In the genomic region with DNA sequence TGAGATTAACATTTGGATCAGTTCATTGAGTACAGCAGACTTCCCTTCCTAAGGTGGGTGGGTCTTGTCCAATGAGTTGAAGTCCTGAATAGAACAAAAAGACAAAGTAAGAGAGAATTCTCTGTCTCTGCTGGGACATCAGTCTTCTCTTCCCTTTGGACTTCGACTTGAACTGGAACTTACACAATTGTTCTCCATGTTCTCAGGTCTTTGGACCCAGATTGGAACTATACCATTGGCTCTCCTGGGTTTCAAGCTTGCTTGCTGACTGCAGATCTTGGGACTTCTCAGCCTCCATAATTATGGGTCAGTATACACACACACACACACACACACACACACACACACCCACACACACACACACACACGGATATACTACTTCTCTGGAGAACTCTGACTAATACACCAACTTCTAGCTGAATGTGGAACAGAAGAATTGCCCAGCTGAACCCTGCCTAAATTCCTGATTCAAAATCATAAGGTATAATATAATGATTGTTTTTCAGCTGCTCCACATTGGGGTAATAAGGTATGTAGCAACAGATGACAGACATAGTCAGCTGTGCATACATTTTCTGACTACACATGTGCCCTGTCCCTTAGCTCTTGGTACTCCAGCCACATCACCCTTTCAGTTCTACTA, we compare ENCODE assay signal across 19 cellular contexts.
DNase-seq lines count a peak whose midpoint lies in the region; ATAC-seq and TF ChIP-seq lines count a peak whose summit lies in the region.
"Had no signal": no experiment of that assay in that cellular context is flagged by ENCODE, and none has a peak within 500 bp of the region (broad histone marks: within the 10 kb centered on the region; RNA-seq: fewer than 3 reads in every experiment).

No MANE protein-coding gene starts in this region.

- no peak for TF ChIP-seq CTCF in CD14-positive monocyte (IDR thresholded peaks at IDR 0.05)
- no peak for TF ChIP-seq CTCF in IMR-90 (conservative IDR thresholded peaks at IDR 0.05; ENCODE audit: low read depth, low read length)
- no peak for TF ChIP-seq CTCF in mammary epithelial cell (conservative IDR thresholded peaks at IDR 0.05 in 1 of 2, IDR thresholded peaks at IDR 0.05 in 1 of 2; ENCODE audit: extremely low read depth in 1 of 2, insufficient read depth in 1 of 2, low read depth in 1 of 2, low read length in 2 of 2)
- TF ChIP-seq CTCF in nephron (IDR thresholded peaks at IDR 0.05; ENCODE audit: unreplicated experiment in 3 of 3), result no peak
- TF ChIP-seq CTCF in tibial artery (IDR thresholded peaks at IDR 0.05), result no peak

- H3K27me3 Mint-ChIP-seq in CD14-positive monocyte (ENCODE audit: low read depth in 3 of 3) (peaks cover 0 to 3% (median 0%) of the 10 kb centered on the region in 3 donors), nephron (ENCODE audit: low read depth) (no peaks in the 10 kb centered on the region)
- H3K27me3 Mint-ChIP-seq: stimulated activated naive CD8-positive, alpha-beta T cell treated with anti-CD3 and anti-CD28 coated beads, Interleukin-15, amount 100 ng/mL, for 72 hours had no signal

- H3K23ac ChIP-seq in IMR-90 (ENCODE audit: low read depth, low read length), result no peak overlapping the region; the same call in 1 of the 2 replicates

- peak overlapping the region; percentile 3; the same call in 1 of the 3 replicates for H2BK15ac ChIP-seq in IMR-90 (ENCODE audit: low read depth, low read length)

- no peaks in the 10 kb centered on the region for H3K9me1 ChIP-seq in IMR-90 (ENCODE audit: insufficient read depth, low read length)

- WGBS in IMR-90 (ENCODE audit: extremely low coverage in 2 of 2, insufficient read length in 1 of 2), 2 experiments, result 100% methylated on average over 1 of the region's 2 CpGs; no CpG with 5 or more reads in 1 of the 2 experiments
- 67% methylated on average over 2 of the region's 2 CpGs for WGBS in mammary epithelial cell (ENCODE audit: low coverage, missing lambda C conversion rate)

- intact Hi-C loops in CD14-positive monocyte (cut with micrococcal nuclease), result loop anchor here (5.0 kb wide), 3 partner anchors 62 to 212 kb away; partner anchors contain the start of gene TGIF1 (in 1 of the 2)
- intact Hi-C loops in IMR-90 (cut with micrococcal nuclease), result no loop called here
- intact Hi-C loops in mammary epithelial cell (cut with micrococcal nuclease), result no loop called here
- intact Hi-C loops in tibial artery (cut with DNase I; ENCODE audit: low total_unique reads), result loop anchor here (10.0 kb wide), 2 partner anchors 69 to 209 kb away; partner anchors contain the start of gene TGIF1

- H3K4me1 Mint-ChIP-seq in CD14-positive monocyte, result peaks cover 51% of the 10 kb centered on the region
- peaks cover 24% of the 10 kb centered on the region for H3K4me1 Mint-ChIP-seq in nephron

- peak overlapping the region in 1 of 2 experiments; percentile 30; a peak in 1 of 4 replicates for H4K8ac ChIP-seq in IMR-90 (ENCODE audit: low read depth in 2 of 2, low read length in 2 of 2)

- peak overlapping the region; percentile 55; the same call in 1 of the 2 replicates for H3K18ac ChIP-seq in IMR-90 (ENCODE audit: low read depth, low read length)

- H4K5ac ChIP-seq in IMR-90 (ENCODE audit: low read depth, low read length), result peak overlapping the region; percentile 65; the same call in 1 of the 2 replicates

- H3K9me3 ChIP-seq in IMR-90 (ENCODE audit: control insufficient read depth, insufficient read depth, low read length), result peaks cover 3% of the 10 kb centered on the region
- no peaks in the 10 kb centered on the region for H3K9me3 ChIP-seq in mammary epithelial cell (replicated peaks; ENCODE audit: insufficient read depth, low read length)
- H3K9me3 ChIP-seq in tibial artery, result no peaks in the 10 kb centered on the region
- H3K9me3 ChIP-seq: adrenal gland, Peyer's patch, right atrium auricular region had no signal

- H3K56ac ChIP-seq in IMR-90 (ENCODE audit: extremely low read depth, insufficient read depth, low read length), result no peak overlapping the region

- no peak overlapping the region for H2BK5ac ChIP-seq in IMR-90 (ENCODE audit: low read depth, low read length, poor library complexity, severe bottlenecking)

- ATAC-seq in IMR-90 (ENCODE audit: low read depth) (no peak), HG03097 (IDR thresholded peaks at IDR 0.05; ENCODE audit: low FRiP score, unreplicated experiment) (no peak), HG02973 (IDR thresholded peaks at IDR 0.05; ENCODE audit: unreplicated experiment) (no peak)
- ATAC-seq: SK-N-SH treated with all-trans-retinoic acid at 6 μM for 48 hours; stimulated activated naive CD8-positive, alpha-beta T cell treated with anti-CD3 and anti-CD28 coated beads, Interleukin-15, amount 100 ng/mL, for 72 hours had no signal

- H3K27ac ChIP-seq in IMR-90 (ENCODE audit: insufficient read depth, low read length), result no peak overlapping the region
- H3K27ac ChIP-seq in mammary epithelial cell (ENCODE audit: insufficient read depth, low read depth, low read length), result no peak overlapping the region
- no peak overlapping the region for H3K27ac ChIP-seq in tibial artery
- H3K27ac ChIP-seq: right atrium auricular region had no signal

- 0 out of 2 replicates have a peak overlapping the region, but pooled peaks have one; percentile 47 for H2BK20ac ChIP-seq in IMR-90 (ENCODE audit: low read depth, low read length)

- H2AFZ ChIP-seq in IMR-90 (replicated peaks; ENCODE audit: low read length, poor library complexity), result no peak overlapping the region
- no peak overlapping the region for H2AFZ ChIP-seq in mammary epithelial cell (ENCODE audit: low read depth, low read length)

- H3K9me3 Mint-ChIP-seq in CD14-positive monocyte (peaks cover 0 to 2% (median 0%) of the 10 kb centered on the region in 7 donors), nephron (peaks cover 7% of the 10 kb centered on the region)
- H3K9me3 Mint-ChIP-seq: stimulated activated naive CD8-positive, alpha-beta T cell treated with anti-CD3 and anti-CD28 coated beads, Interleukin-15, amount 100 ng/mL, for 72 hours had no signal

- BruUV-seq in IMR-90 (replicated peaks; lab: Mats Ljungman, UMichigan) (no TSS peak), mammary epithelial cell (replicated peaks; lab: Mats Ljungman, UMichigan) (no TSS peak)

- no peak for DNase-seq in CD14-positive monocyte (ENCODE audit: low spot score)
- DNase-seq in IMR-90, result no peak
- DNase-seq in mammary epithelial cell, result peak; percentile 36
- DNase-seq in NCI-H2227 (lab: John Stamatoyannopoulos, UW; ENCODE audit: unreplicated experiment), result no peak
- no peak for DNase-seq in tibial artery
- DNase-seq: activated gamma-delta T cell; adrenal gland; central memory CD4-positive, alpha-beta T cell; COR-L47; effector memory CD4-positive, alpha-beta T cell; heart left ventricle; kidney; Peyer's patch; stimulated activated naive CD8-positive, alpha-beta T cell treated with anti-CD3 and anti-CD28 coated beads, Interleukin-15, amount 100 ng/mL, for 72 hours had no signal

- peak overlapping the region; percentile 30; the same call in 1 of the 2 replicates for H2AK5ac ChIP-seq in IMR-90 (ENCODE audit: low read depth, low read length)

- CTCF ChIA-PET in IMR-90 (lab: Yijun Ruan, JAX), result interaction anchor here (0.9 to 3.4 kb wide), 5 partner anchors 11 to 212 kb away, joined by 3 to 28 read pairs (median 5); no protein-coding TSS in a partner anchor
- CTCF ChIA-PET in mammary epithelial cell (lab: Charles Lee; ENCODE audit: low non-redundant PET), result interaction anchor here (0.6 to 0.8 kb wide), 3 partner anchors 22 to 400 kb away, joined by 4 to 11 read pairs (median 4); no protein-coding TSS in a partner anchor

- H2BK120ac ChIP-seq in IMR-90 (ENCODE audit: low read depth, low read length), result peak overlapping the region; percentile 50; the same call in 1 of the 2 replicates

- no peak overlapping the region for H3K9ac ChIP-seq in IMR-90 (ENCODE audit: low read depth, low read length)
- H3K9ac ChIP-seq in mammary epithelial cell (ENCODE audit: insufficient read depth, low read length), result no peak overlapping the region

- H3K27ac Mint-ChIP-seq in CD14-positive monocyte (peak overlapping the region in 6 of 7 donors; percentile 63 to 87 (median 78)), nephron (peak overlapping the region; percentile 86 to 98 (median 94))
- H3K27ac Mint-ChIP-seq: stimulated activated naive CD8-positive, alpha-beta T cell treated with anti-CD3 and anti-CD28 coated beads, Interleukin-15, amount 100 ng/mL, for 72 hours had no signal

- in situ Hi-C loops in IMR-90 (cut with MboI; ENCODE audit: low sequenced_read_pairs), result loop anchor here (10.0 kb wide), 1 partner anchor 69 kb away; no protein-coding TSS in a partner anchor
- in situ Hi-C loops in mammary epithelial cell (cut with MboI; ENCODE audit: low sequenced_read_pairs in 2 of 2), result no loop called here

- H3K27me3 ChIP-seq in IMR-90 (ENCODE audit: control insufficient read depth, insufficient read depth, low read length) (no peaks in the 10 kb centered on the region), mammary epithelial cell (ENCODE audit: insufficient read depth, low read length) (no peaks in the 10 kb centered on the region), tibial artery (no peaks in the 10 kb centered on the region)
- H3K27me3 ChIP-seq: adrenal gland, heart left ventricle, Peyer's patch, right atrium auricular region had no signal

- H4K91ac ChIP-seq in IMR-90 (ENCODE audit: insufficient read depth, low read depth, low read length), result no peak overlapping the region

- dilution Hi-C loops in IMR-90 (cut with HindIII; ENCODE audit: low sequenced_read_pairs, unreplicated experiment) (no loop called here), mammary epithelial cell (cut with HindIII; ENCODE audit: low sequenced_read_pairs) (loop anchor here (5.0 kb wide), 1 partner anchor 37 kb away; no protein-coding TSS in a partner anchor)

- H3K4me2 ChIP-seq in IMR-90 (ENCODE audit: low read depth, low read length) (no peak overlapping the region), mammary epithelial cell (ENCODE audit: insufficient read depth, low read depth, low read length) (no peak overlapping the region)

- no peaks in the 10 kb centered on the region for H3K36me3 Mint-ChIP-seq in CD14-positive monocyte
- peaks cover 6% of the 10 kb centered on the region for H3K36me3 Mint-ChIP-seq in nephron (ENCODE audit: low read depth)

- H4K20me1 ChIP-seq in IMR-90 (ENCODE audit: insufficient read depth, low read length) (no peaks in the 10 kb centered on the region), mammary epithelial cell (ENCODE audit: insufficient read depth, low read length) (no peaks in the 10 kb centered on the region)

- no peak overlapping the region for H2AK9ac ChIP-seq in IMR-90 (replicated peaks; ENCODE audit: low read depth, low read length, poor library complexity)

- TF ChIP-seq RAD21 in IMR-90 (IDR thresholded peaks at IDR 0.05; ENCODE audit: low read length), result no peak

- H3K4me3 Mint-ChIP-seq in CD14-positive monocyte, result no peak overlapping the region
- H3K4me3 Mint-ChIP-seq in nephron, result no peak overlapping the region
- H3K4me3 Mint-ChIP-seq: stimulated activated naive CD8-positive, alpha-beta T cell treated with anti-CD3 and anti-CD28 coated beads, Interleukin-15, amount 100 ng/mL, for 72 hours had no signal

- POLR2A ChIA-PET in IMR-90 (lab: Charles Lee; ENCODE audit: unreplicated experiment), result interaction anchor here (0.5 to 1.1 kb wide), 2 partner anchors 58 to 212 kb away, joined by 3 to 4 read pairs; no protein-coding TSS in a partner anchor

- no peak for TF ChIP-seq POLR2A in IMR-90 (IDR thresholded peaks at IDR 0.05; ENCODE audit: low read depth, low read length)

- no peaks in the 10 kb centered on the region for H3K36me3 ChIP-seq in IMR-90 (ENCODE audit: control insufficient read depth, insufficient read depth, low read length)
- H3K36me3 ChIP-seq in mammary epithelial cell (ENCODE audit: insufficient read depth, low read length), result no peaks in the 10 kb centered on the region
- H3K36me3 ChIP-seq in tibial artery, result no peaks in the 10 kb centered on the region
- H3K36me3 ChIP-seq: adrenal gland, heart left ventricle, Peyer's patch, right atrium auricular region had no signal

- no peaks in the 10 kb centered on the region for H3K79me1 ChIP-seq in IMR-90 (ENCODE audit: low read depth in 1 of 2, low read length in 2 of 2)

- H3K79me2 ChIP-seq in mammary epithelial cell (ENCODE audit: insufficient read depth, low read length), result no peaks in the 10 kb centered on the region

- 0 out of 2 replicates have a peak overlapping the region, but pooled peaks have one; percentile 39 for H3K4ac ChIP-seq in IMR-90 (ENCODE audit: low read depth, low read length)

- H3K14ac ChIP-seq in IMR-90 (replicated peaks; ENCODE audit: low read depth, low read length), result peak overlapping the region; percentile 43; the same call in 1 of the 2 replicates

- peaks cover 4% of the 10 kb centered on the region for H3K4me1 ChIP-seq in IMR-90 (ENCODE audit: control insufficient read depth, insufficient read depth, low read length)
- H3K4me1 ChIP-seq in mammary epithelial cell (ENCODE audit: insufficient read depth, low read length), result peaks cover 26% of the 10 kb centered on the region
- peaks cover 0 to 6% (median 4%) of the 10 kb centered on the region in 4 donors for H3K4me1 ChIP-seq in tibial artery

- H3K4me3 ChIP-seq in IMR-90 (ENCODE audit: insufficient read depth, low read depth, low read length) (no peak overlapping the region), mammary epithelial cell (replicated peaks in 1 of 3; ENCODE audit: insufficient read depth in 1 of 3, low read depth in 2 of 3, low read length in 3 of 3) (no peak overlapping the region), tibial artery (no peak overlapping the region)
- H3K4me3 ChIP-seq: adrenal gland, heart left ventricle, Peyer's patch, right atrium auricular region had no signal

Comparison
In these comparisons a context has a peak if more than half of its experiments do, and no peak if none do; other contexts are left out.
1. intact Hi-C loops: an anchor here in CD14-positive monocyte (5.0 kb wide) and tibial artery (10.0 kb wide); none called in IMR-90 and mammary epithelial cell.